8 cellular contexts compared by ENCODE assay signal in the genomic region with DNA sequence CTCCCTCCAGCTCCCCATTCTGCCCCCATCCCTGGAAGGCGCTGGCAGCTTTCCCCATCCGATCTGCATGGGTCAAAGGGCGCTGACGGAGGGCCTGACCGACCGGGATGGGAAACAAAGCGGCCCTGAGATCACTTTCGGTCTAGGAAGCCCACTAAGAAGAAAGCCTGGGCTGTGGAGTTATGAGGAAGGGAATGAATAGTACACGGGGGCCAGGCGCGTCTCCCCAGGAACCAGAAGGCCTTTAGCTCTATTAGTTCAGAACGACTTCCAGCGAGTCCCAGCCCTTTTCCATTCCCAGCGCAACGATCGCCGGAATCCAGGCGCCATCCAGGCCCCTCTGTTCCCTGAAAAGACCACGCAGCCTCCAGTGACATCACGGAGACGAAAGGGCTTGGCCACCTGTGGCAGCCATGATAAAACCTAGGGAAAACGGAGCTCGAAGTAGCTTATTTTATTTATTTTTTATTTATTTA.
A peak's percentile ranks its signal among the peaks of the same experiment; 100 is the strongest.
DNase-seq lines count a peak whose midpoint lies in the region; ATAC-seq and TF ChIP-seq lines count a peak whose summit lies in the region.

No MANE protein-coding gene starts in this region.

- H3K56ac ChIP-seq in H9 (ENCODE audit: insufficient read length, low read depth, low read length) = no peak overlapping the region

- H4K5ac ChIP-seq in H9 (ENCODE audit: insufficient read length, low read depth, low read length) = no peak overlapping the region

- no peak overlapping the region for H4K91ac ChIP-seq in H9 (ENCODE audit: insufficient read length, low read depth, low read length)

- no peak for TF ChIP-seq POLR2A in esophagus squamous epithelium (IDR thresholded peaks at IDR 0.05)

- no CpG with 5 or more reads among the region's 23 CpGs for WGBS in H9 (ENCODE audit: extremely low coverage, insufficient read length, low lambda C conversion rate)
- 78 to 89% methylated on average over 16 to 20 of the region's 23 CpGs for WGBS in esophagus squamous epithelium, 2 donors

- H2AFZ ChIP-seq in H9 (ENCODE audit: low read length) = no peak overlapping the region

- H3K9ac ChIP-seq in H9 (ENCODE audit: extremely low read depth, insufficient read length, low read length) = peak overlapping the region; percentile 64
- no peak overlapping the region for H3K9ac ChIP-seq in rectal smooth muscle tissue (ENCODE audit: low read length)

- peaks cover 7% of the 10 kb centered on the region for H3K23me2 ChIP-seq in H9 (ENCODE audit: insufficient read length, low read depth, low read length, poor library complexity, severe bottlenecking)

- H4K8ac ChIP-seq in H9 (replicated peaks; ENCODE audit: insufficient read length, low read depth, low read length) = no peak overlapping the region

- ATAC-seq in HG02884 (IDR thresholded peaks at IDR 0.05; ENCODE audit: unreplicated experiment) (no peak), GM21515 (IDR thresholded peaks at IDR 0.05; ENCODE audit: unreplicated experiment) (no peak), sciatic nerve (no peak)

- H2BK12ac ChIP-seq in H9 (ENCODE audit: insufficient read length, low read depth, low read length) = no peak overlapping the region

- no peak overlapping the region; the same call in 1 of the 2 replicates for H3K4ac ChIP-seq in H9 (ENCODE audit: low read depth, low read length)

- H3K4me3 ChIP-seq in SJCRH30 (peak overlapping the region; percentile 59), esophagus squamous epithelium (peak overlapping the region; percentile 40 to 73 (median 60)), rectal smooth muscle tissue (ENCODE audit: low read length) (peak overlapping the region; percentile 27)

- no peak overlapping the region for H2AK5ac ChIP-seq in H9 (ENCODE audit: insufficient read length, low read length)

- peak; percentile 37 for DNase-seq in H9
- no peak for DNase-seq in SJCRH30
- no peak for DNase-seq in esophagus squamous epithelium (lab: John Stamatoyannopoulos, UW)
- DNase-seq in T1000 (lab: John Stamatoyannopoulos, UW) = no peak
- no peak for DNase-seq in sciatic nerve (ENCODE audit: low spot score)

- intact Hi-C loops in esophagus squamous epithelium (cut with DNase I) = no loop called here
- intact Hi-C loops in sciatic nerve (cut with DNase I) = no loop called here

- H4K20me1 ChIP-seq in H9 (ENCODE audit: control insufficient read depth, insufficient read depth, insufficient read length) = no peaks in the 10 kb centered on the region

- H2BK120ac ChIP-seq in H9 (ENCODE audit: low read depth, low read length, poor library complexity, severe bottlenecking) = no peak overlapping the region

- no peaks in the 10 kb centered on the region for H3K9me3 ChIP-seq in H9 (ENCODE audit: control insufficient read depth, low read depth, low read length)
- no peaks in the 10 kb centered on the region for H3K9me3 ChIP-seq in SJCRH30 (replicated peaks)
- no peaks in the 10 kb centered on the region for H3K9me3 ChIP-seq in esophagus squamous epithelium

- H3K14ac ChIP-seq in H9 (ENCODE audit: insufficient read depth, low read length) = peak overlapping the region; percentile 70

- H3K79me2 ChIP-seq in H9 (ENCODE audit: insufficient read depth, low read length) = peaks cover 6% of the 10 kb centered on the region; the same call in 1 of the 2 replicates

- peaks cover 14% of the 10 kb centered on the region in 2 experiments for H3K9me3 Mint-ChIP-seq in H9

- H3K79me1 ChIP-seq in H9 (ENCODE audit: insufficient read depth, low read depth, low read length, poor library complexity, severe bottlenecking) = no peaks in the 10 kb centered on the region

- H3T11ph ChIP-seq in H9 (ENCODE audit: low read length) = no peak overlapping the region

- no peaks in the 10 kb centered on the region for H3K27me3 Mint-ChIP-seq in H9 (ENCODE audit: low read depth)

- no peak for TF ChIP-seq CTCF in H9 (conservative IDR thresholded peaks at IDR 0.05)
- TF ChIP-seq CTCF in esophagus squamous epithelium (IDR thresholded peaks at IDR 0.05) = no peak

- H3K36me3 ChIP-seq in SJCRH30 (no peaks in the 10 kb centered on the region), esophagus squamous epithelium (no peaks in the 10 kb centered on the region), rectal smooth muscle tissue (ENCODE audit: control insufficient read depth, insufficient read depth, low read length) (no peaks in the 10 kb centered on the region)

- peaks cover 37 to 43% of the 10 kb centered on the region in 2 experiments for H3K4me1 Mint-ChIP-seq in H9

- peak overlapping the region; percentile 97 to 98 for H3K4me3 Mint-ChIP-seq in H9

- no peak overlapping the region for H2BK20ac ChIP-seq in H9 (ENCODE audit: low read depth, low read length, poor library complexity, severe bottlenecking)

- peak overlapping the region; percentile 10 for H3K18ac ChIP-seq in H9 (ENCODE audit: insufficient read length, low read depth, low read length)

- no peaks in the 10 kb centered on the region for H3K27me3 ChIP-seq in H9 (ENCODE audit: insufficient read depth, low read length)
- no peaks in the 10 kb centered on the region for H3K27me3 ChIP-seq in SJCRH30
- H3K27me3 ChIP-seq in esophagus squamous epithelium = no peaks in the 10 kb centered on the region
- no peaks in the 10 kb centered on the region for H3K27me3 ChIP-seq in rectal smooth muscle tissue (ENCODE audit: control insufficient read depth, insufficient read depth, low read length)

- peak overlapping the region; percentile 98 to 99 (median 99) for H3K27ac Mint-ChIP-seq in H9

- H3K23ac ChIP-seq in H9 (ENCODE audit: insufficient read length, low read depth, low read length) = no peak overlapping the region

- no peak overlapping the region for H3K27ac ChIP-seq in H9 (ENCODE audit: insufficient read length, low read depth, low read length)
- H3K27ac ChIP-seq in SJCRH30 = no peak overlapping the region
- H3K27ac ChIP-seq in esophagus squamous epithelium = peak overlapping the region in 1 of 4 donors; percentile 83
- H3K27ac ChIP-seq in rectal smooth muscle tissue (ENCODE audit: low read depth, low read length) = no peak overlapping the region

- no peak overlapping the region for H2BK5ac ChIP-seq in H9 (ENCODE audit: insufficient read length, low read length)

- peak overlapping the region; percentile 69 for H3K4me2 ChIP-seq in H9 (ENCODE audit: insufficient read depth, insufficient read length, low read length)

- no peaks in the 10 kb centered on the region; the same call in 1 of the 2 replicates for H3K4me1 ChIP-seq in H9 (ENCODE audit: insufficient read depth, low read length)
- H3K4me1 ChIP-seq in SJCRH30 = no peaks in the 10 kb centered on the region
- peaks cover 0 to 27% (median 4%) of the 10 kb centered on the region in 3 donors for H3K4me1 ChIP-seq in esophagus squamous epithelium
- H3K4me1 ChIP-seq in rectal smooth muscle tissue (ENCODE audit: control insufficient read depth, insufficient read depth, low read length) = no peaks in the 10 kb centered on the region

- peaks cover 31 to 38% (median 36%) of the 10 kb centered on the region in 3 experiments for H3K36me3 Mint-ChIP-seq in H9 (ENCODE audit: insufficient read depth in 1 of 3, low read depth in 3 of 3)

- no peak overlapping the region for H2BK15ac ChIP-seq in H9 (ENCODE audit: low read depth, low read length)
